10 cellular contexts compared by ENCODE assay signal in the genomic region with DNA sequence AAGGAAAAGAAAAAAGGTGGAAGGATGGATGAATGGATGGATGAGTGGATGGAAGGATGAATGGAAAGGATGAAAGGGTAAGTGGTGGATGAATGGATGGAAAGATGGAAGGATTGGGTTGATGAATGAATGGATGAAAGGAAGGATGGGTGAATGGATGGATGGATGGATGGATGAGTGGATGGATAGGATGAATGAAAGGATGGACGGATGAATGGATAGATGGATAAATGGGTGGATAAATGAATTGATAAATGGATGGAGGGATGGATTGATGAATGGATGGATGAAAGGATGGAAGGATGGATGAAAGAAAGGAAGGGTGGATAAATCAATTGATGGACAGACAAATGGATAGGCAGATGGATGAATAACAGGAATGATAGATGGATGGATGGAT. TPM values are rescaled to one million over a fixed set of nuclear protein-coding genes. Genes with fewer than 3 reads are reported as not detected.
"Had no signal": no experiment of that assay in that cellular context is flagged by ENCODE, and none has a peak within 500 bp of the region (broad histone marks: within the 10 kb centered on the region; RNA-seq: fewer than 3 reads in every experiment).

No MANE protein-coding gene starts in this region.

- DNase-seq: GM23248, GOT3, H9, HCEC 1CT, HFFc6, KG1 had no signal

- H3K9ac ChIP-seq: GM23248 had no signal

- H3K4me3 ChIP-seq: GM23248 had no signal

- H2AFZ ChIP-seq: GM23248 had no signal

- FAIRE-seq: H54 had no signal

- H3K27ac ChIP-seq: GM23248, HL-60 had no signal

RNA-seq across cellular contexts. Expression of gene OTOF, which starts 48.2 kb away (rescaled TPM):
- total RNA-seq: HT1080 had no signal
- polyA plus RNA-seq: IgD-negative memory B cell had no signal
